19 cellular contexts compared by ENCODE assay signal in genomic region chr19:5112175-5112574, GRCh38.
A peak's percentile ranks its signal among the peaks of the same experiment; 100 is the strongest.
DNase-seq lines count a peak whose midpoint lies in the region; ATAC-seq and TF ChIP-seq lines count a peak whose summit lies in the region.
"Had no signal": no experiment of that assay in that cellular context is flagged by ENCODE, and none has a peak within 500 bp of the region (broad histone marks: within the 10 kb centered on the region; RNA-seq: fewer than 3 reads in every experiment).

No MANE protein-coding gene starts in this region.

- no peak overlapping the region for H2BK15ac ChIP-seq in mesendoderm (replicated peaks; ENCODE audit: low read depth)

- no peak overlapping the region for H2BK5ac ChIP-seq in mesendoderm (ENCODE audit: low read length)

- peaks cover 7% of the 10 kb centered on the region for H3K4me1 Mint-ChIP-seq in stimulated activated effector memory CD8-positive, alpha-beta T cell treated with anti-CD3 and anti-CD28 coated beads, Interleukin-12 subunit alpha, Interleukin-12 subunit beta, amount 100 ng/mL, for 72 hours

- WGBS in mesendoderm (ENCODE audit: extremely low coverage, insufficient coverage, low lambda C conversion rate) = no CpG with 5 or more reads among the region's 6 CpGs

- H3K9me3 ChIP-seq in cardiac muscle cell (ENCODE audit: low read depth) = no peaks in the 10 kb centered on the region
- H3K9me3 ChIP-seq: BE2C, SK-N-SH had no signal

- H3K36me3 Mint-ChIP-seq in stimulated activated effector memory CD8-positive, alpha-beta T cell treated with anti-CD3 and anti-CD28 coated beads, Interleukin-12 subunit alpha, Interleukin-12 subunit beta, amount 100 ng/mL, for 72 hours = peaks cover 21% of the 10 kb centered on the region

- no peak for DNase-seq in cardiac muscle cell (ENCODE audit: low read depth in 1 of 2, low spot score in 1 of 2)
- no peak for DNase-seq in Right ventricle myocardium superior
- no peak for DNase-seq in mesendoderm
- no peak for DNase-seq in stimulated activated effector memory CD8-positive, alpha-beta T cell treated with anti-CD3 and anti-CD28 coated beads, Interleukin-12 subunit alpha, Interleukin-12 subunit beta, amount 100 ng/mL, for 72 hours (ENCODE audit: low spot score in 2 of 2)
- DNase-seq in NCI-H128 (lab: John Stamatoyannopoulos, UW; ENCODE audit: unreplicated experiment) = no peak
- no peak for DNase-seq in GDM1 (lab: John Stamatoyannopoulos, UW)
- DNase-seq: BE2C; CD4-positive, alpha-beta T cell; NCI-H1105 treated with DMSO at 0.1 percent for 48 hours; NCI-H187; NCI-H2171; NCI-H510A treated with DMSO at 0.1 percent for 48 hours; NCI-H82; SK-N-SH had no signal

- H3K36me3 ChIP-seq in cardiac muscle cell (peaks cover 8% of the 10 kb centered on the region), mesendoderm (ENCODE audit: control insufficient read depth, insufficient read depth, low read length) (no peaks in the 10 kb centered on the region)

- no peak overlapping the region for H3K18ac ChIP-seq in mesendoderm (ENCODE audit: low read length)

- H3K27ac ChIP-seq in cardiac muscle cell = peak overlapping the region; percentile 99
- peak overlapping the region; percentile 8 for H3K27ac ChIP-seq in angular gyrus (ENCODE audit: low read depth, low read length)
- no peak overlapping the region for H3K27ac ChIP-seq in mesendoderm (ENCODE audit: low read depth, low read length)
- H3K27ac ChIP-seq: 22Rv1 had no signal

- no peak overlapping the region for H2BK120ac ChIP-seq in mesendoderm (ENCODE audit: low read depth, low read length)

- H3K27me3 ChIP-seq in cardiac muscle cell (no peaks in the 10 kb centered on the region), mesendoderm (ENCODE audit: insufficient read depth, low read length, poor library complexity) (no peaks in the 10 kb centered on the region)
- H3K27me3 ChIP-seq: BE2C had no signal

- no peak for ATAC-seq in Right ventricle myocardium superior (ENCODE audit: poor library complexity)
- ATAC-seq in stimulated activated effector memory CD8-positive, alpha-beta T cell treated with anti-CD3 and anti-CD28 coated beads, Interleukin-12 subunit alpha, Interleukin-12 subunit beta, amount 100 ng/mL, for 72 hours = no peak
- no peak for ATAC-seq in GM21367 (IDR thresholded peaks at IDR 0.05; ENCODE audit: unreplicated experiment)
- ATAC-seq: Panc1, Right ventricle myocardium inferior had no signal

- H3K79me2 ChIP-seq in mesendoderm (ENCODE audit: control insufficient read depth, insufficient read depth, low read length) = no peaks in the 10 kb centered on the region

- peaks cover 4% of the 10 kb centered on the region for H3K9me3 Mint-ChIP-seq in stimulated activated effector memory CD8-positive, alpha-beta T cell treated with anti-CD3 and anti-CD28 coated beads, Interleukin-12 subunit alpha, Interleukin-12 subunit beta, amount 100 ng/mL, for 72 hours

- no peaks in the 10 kb centered on the region for H3K79me1 ChIP-seq in mesendoderm (ENCODE audit: low read length)

- no peak overlapping the region for H3K4me3 Mint-ChIP-seq in stimulated activated effector memory CD8-positive, alpha-beta T cell treated with anti-CD3 and anti-CD28 coated beads, Interleukin-12 subunit alpha, Interleukin-12 subunit beta, amount 100 ng/mL, for 72 hours
- H3K4me3 Mint-ChIP-seq: CD4-positive, alpha-beta T cell had no signal

- no peak overlapping the region for H4K5ac ChIP-seq in mesendoderm (ENCODE audit: low read length)

- no peak overlapping the region for H3K4ac ChIP-seq in mesendoderm (ENCODE audit: low read depth, low read length)

- no peak overlapping the region for H3K4me2 ChIP-seq in mesendoderm (ENCODE audit: low read length)
- H3K4me2 ChIP-seq: SK-N-SH had no signal

- H3K4me3 ChIP-seq in cardiac muscle cell (no peak overlapping the region), mesendoderm (ENCODE audit: low read length) (no peak overlapping the region)

- no peak overlapping the region for H4K8ac ChIP-seq in mesendoderm (ENCODE audit: low read depth, low read length)

- H3K23ac ChIP-seq in mesendoderm (ENCODE audit: low read length) = no peak overlapping the region

- H3K27ac Mint-ChIP-seq in stimulated activated effector memory CD8-positive, alpha-beta T cell treated with anti-CD3 and anti-CD28 coated beads, Interleukin-12 subunit alpha, Interleukin-12 subunit beta, amount 100 ng/mL, for 72 hours = peak overlapping the region; percentile 76
- H3K27ac Mint-ChIP-seq: CD4-positive, alpha-beta T cell had no signal

- intact Hi-C loops in Right ventricle myocardium superior (cut with DNase I) = no loop called here

- no peak for TF ChIP-seq CTCF in cardiac muscle cell (IDR thresholded peaks at IDR 0.05; ENCODE audit: low read depth, low read length)

- no peak overlapping the region for H2AK5ac ChIP-seq in mesendoderm (ENCODE audit: low read length)

- H3K4me1 ChIP-seq in cardiac muscle cell (ENCODE audit: low read depth) (peaks cover 51% of the 10 kb centered on the region), mesendoderm (ENCODE audit: control insufficient read depth, low read depth, low read length) (peaks cover 4% of the 10 kb centered on the region)

- H3K9ac ChIP-seq in mesendoderm (ENCODE audit: low read length) = no peak overlapping the region
- H3K9ac ChIP-seq: SK-N-SH had no signal

- peak overlapping the region; percentile 28 for H3K56ac ChIP-seq in mesendoderm (ENCODE audit: low read length)
